In genomic region chr11:65419460-65419772, GRCh38 we compare ENCODE assay signal across 8 cellular contexts. TPM values are rescaled to one million over a fixed set of nuclear protein-coding genes. Genes with fewer than 3 reads are reported as not detected.
DNase-seq lines count a peak whose midpoint lies in the region; ATAC-seq, FAIRE-seq and TF ChIP-seq lines count a peak whose summit lies in the region.

No MANE protein-coding gene starts in this region.

- DNase-seq in HFFc6 (peak; percentile 14), right cardiac atrium (peak in 2 of 3 donors; percentile 65 to 67), small intestine (no peak), cerebellar cortex (ENCODE audit: low spot score) (no peak), DMS153 treated with DMSO at 0.1 percent for 48 hours (lab: John Stamatoyannopoulos, UW; ENCODE audit: unreplicated experiment) (no peak), HuH-7 (ENCODE audit: low spot score) (no peak), NCI-H1436 (lab: John Stamatoyannopoulos, UW) (no peak)

- peaks cover 21% of the 10 kb centered on the region for H3K9me3 Mint-ChIP-seq in HFFc6
- peaks cover 3% of the 10 kb centered on the region for H3K9me3 Mint-ChIP-seq in activated T-helper 17 cell treated with anti-CD3 and anti-CD28 coated beads, Interleukin-2, amount 50 U/mL, for 72 hours

- no peaks in the 10 kb centered on the region for H3K9me3 ChIP-seq in right cardiac atrium (ENCODE audit: control insufficient read depth, low read length)
- no peaks in the 10 kb centered on the region for H3K9me3 ChIP-seq in small intestine (ENCODE audit: control insufficient read depth, low read depth)

- H3K27ac ChIP-seq in right cardiac atrium (ENCODE audit: low read length) (peak overlapping the region; percentile 95), small intestine (ENCODE audit: low read depth in 1 of 2, low read length in 1 of 2) (peak overlapping the region; percentile 100)

- H3K4me3 ChIP-seq in right cardiac atrium (ENCODE audit: low read length) = peak overlapping the region; percentile 43
- H3K4me3 ChIP-seq in small intestine (ENCODE audit: low read depth in 1 of 2, low read length in 2 of 2) = peak overlapping the region; percentile 37 to 47

- H3K4me1 Mint-ChIP-seq in HFFc6 (ENCODE audit: low read depth) = peaks cover 70% of the 10 kb centered on the region
- H3K4me1 Mint-ChIP-seq in activated T-helper 17 cell treated with anti-CD3 and anti-CD28 coated beads, Interleukin-2, amount 50 U/mL, for 72 hours = peaks cover 27% of the 10 kb centered on the region

- FAIRE-seq in small intestine (lab: Jason Lieb, UNC) = no peak

- peaks cover 14% of the 10 kb centered on the region for H3K4me1 ChIP-seq in right cardiac atrium (ENCODE audit: control insufficient read depth, insufficient read depth, low read length)
- H3K4me1 ChIP-seq in small intestine (ENCODE audit: control insufficient read depth in 2 of 2, insufficient read depth in 1 of 2, low read depth in 1 of 2, low read length in 1 of 2) = peaks cover 6 to 11% of the 10 kb centered on the region in 2 donors

- H3K36me3 Mint-ChIP-seq in HFFc6 (ENCODE audit: low read depth) = peaks cover 20% of the 10 kb centered on the region
- H3K36me3 Mint-ChIP-seq in activated T-helper 17 cell treated with anti-CD3 and anti-CD28 coated beads, Interleukin-2, amount 50 U/mL, for 72 hours (ENCODE audit: low read depth) = peaks cover 80% of the 10 kb centered on the region

- intact Hi-C loops in right cardiac atrium (cut with DNase I) = loop anchor here in 3 of 4 donors (2.0 to 5.0 kb wide), 3 partner anchors 79 to 93 kb away; partner anchors contain the start of gene MALAT1 (in 1 of the 3)

- peak overlapping the region; percentile 70 for H3K4me3 Mint-ChIP-seq in HFFc6
- peak overlapping the region; percentile 99 for H3K4me3 Mint-ChIP-seq in activated T-helper 17 cell treated with anti-CD3 and anti-CD28 coated beads, Interleukin-2, amount 50 U/mL, for 72 hours

- WGBS in right cardiac atrium = 23% methylated on average over 7 of the region's 7 CpGs
- WGBS in small intestine, 3 donors = 16 to 23% (median 21%) methylated on average over 7 of the region's 7 CpGs

- TF ChIP-seq CTCF in HFFc6 (IDR thresholded peaks at IDR 0.05) = no peak

- peaks cover 0 to 4% of the 10 kb centered on the region in 2 donors for H3K36me3 ChIP-seq in small intestine (ENCODE audit: control insufficient read depth in 2 of 2, insufficient read depth in 2 of 2, low read length in 2 of 2)

- H3K27ac Mint-ChIP-seq in HFFc6 = peak overlapping the region; percentile 98
- peak overlapping the region; percentile 100 for H3K27ac Mint-ChIP-seq in activated T-helper 17 cell treated with anti-CD3 and anti-CD28 coated beads, Interleukin-2, amount 50 U/mL, for 72 hours

- no peak for ATAC-seq in activated T-helper 17 cell treated with anti-CD3 and anti-CD28 coated beads, Interleukin-2, amount 50 U/mL, for 72 hours (replicated peaks)
- ATAC-seq in right cardiac atrium = no peak

- peaks cover 34% of the 10 kb centered on the region for H3K27me3 Mint-ChIP-seq in HFFc6 (ENCODE audit: insufficient read depth)
- H3K27me3 Mint-ChIP-seq in activated T-helper 17 cell treated with anti-CD3 and anti-CD28 coated beads, Interleukin-2, amount 50 U/mL, for 72 hours = no peaks in the 10 kb centered on the region

- no peaks in the 10 kb centered on the region for H3K27me3 ChIP-seq in right cardiac atrium (ENCODE audit: control insufficient read depth, insufficient read depth)
- H3K27me3 ChIP-seq in small intestine (ENCODE audit: control insufficient read depth in 2 of 2, insufficient read depth in 2 of 2, low read length in 2 of 2) = no peaks in the 10 kb centered on the region

RNA-seq across cellular contexts. Expression of gene NEAT1, which starts 3.2 kb away (rescaled TPM):
- total RNA-seq in HFFc6 (2021; fragmentation: NEBNext Ultra II Directional; extraction: Animal tissue kit (Norgen Biotek cat#: 25700)) = 100 to 1,000 TPM; 185 to 250 (median 213) TPM
- 1,000 to 10,000 TPM in 1 of 2 donors, 100 to 1,000 TPM in 1; 823 to 2,912 TPM for total RNA-seq in activated T-helper 17 cell treated with anti-CD3 and anti-CD28 coated beads, Interleukin-2, amount 50 U/mL, for 72 hours
- 100 to 1,000 TPM; 346 to 441 (median 427) TPM for total RNA-seq in right cardiac atrium
- polyA plus RNA-seq in right cardiac atrium = 441 TPM
- polyA plus RNA-seq in small intestine = 1,000 to 10,000 TPM in 1 of 3 donors, 100 to 1,000 TPM in 2; 256 to 3,420 (median 665) TPM

RNA-seq across cellular contexts. Expression of gene FRMD8, which starts 33.0 kb away (rescaled TPM):
- total RNA-seq in HFFc6 (2021; fragmentation: NEBNext Ultra II Directional; extraction: Animal tissue kit (Norgen Biotek cat#: 25700)) = 10 to 100 TPM; 22.4 to 28.5 (median 27.1) TPM
- 10 to 100 TPM; 49.6 to 52.1 TPM for total RNA-seq in activated T-helper 17 cell treated with anti-CD3 and anti-CD28 coated beads, Interleukin-2, amount 50 U/mL, for 72 hours
- 10 to 100 TPM; 12.2 to 16.1 (median 12.9) TPM for total RNA-seq in right cardiac atrium
- polyA plus RNA-seq in right cardiac atrium (9.3 TPM), small intestine (10 to 100 TPM; 24.4 to 31.1 (median 27.7) TPM)

RNA-seq across cellular contexts. Expression of gene SLC25A45, which starts 37.0 kb away (rescaled TPM):
- total RNA-seq in HFFc6 (2021; fragmentation: NEBNext Ultra II Directional; extraction: Animal tissue kit (Norgen Biotek cat#: 25700)) = 1 to 10 TPM; 4.9 to 8.9 (median 5.8) TPM
- 10 to 100 TPM; 18.0 to 20.1 TPM for total RNA-seq in activated T-helper 17 cell treated with anti-CD3 and anti-CD28 coated beads, Interleukin-2, amount 50 U/mL, for 72 hours
- total RNA-seq in right cardiac atrium = 1 to 10 TPM; 6.1 to 7.7 (median 7.4) TPM
- 5.5 TPM for polyA plus RNA-seq in right cardiac atrium
- polyA plus RNA-seq in small intestine = 10 to 100 TPM; 13.9 to 26.2 (median 18.1) TPM

Comparison
In these comparisons a context has a peak if more than half of its experiments do, and no peak if none do; other contexts are left out.
1. DNase-seq: peak in HFFc6 (single experiment) and right cardiac atrium (2 of 3); none in small intestine (single experiment), cerebellar cortex (single experiment), DMS153 treated with DMSO at 0.1 percent for 48 hours (single experiment), HuH-7 (single experiment) and NCI-H1436 (single experiment).